In the genomic region with DNA sequence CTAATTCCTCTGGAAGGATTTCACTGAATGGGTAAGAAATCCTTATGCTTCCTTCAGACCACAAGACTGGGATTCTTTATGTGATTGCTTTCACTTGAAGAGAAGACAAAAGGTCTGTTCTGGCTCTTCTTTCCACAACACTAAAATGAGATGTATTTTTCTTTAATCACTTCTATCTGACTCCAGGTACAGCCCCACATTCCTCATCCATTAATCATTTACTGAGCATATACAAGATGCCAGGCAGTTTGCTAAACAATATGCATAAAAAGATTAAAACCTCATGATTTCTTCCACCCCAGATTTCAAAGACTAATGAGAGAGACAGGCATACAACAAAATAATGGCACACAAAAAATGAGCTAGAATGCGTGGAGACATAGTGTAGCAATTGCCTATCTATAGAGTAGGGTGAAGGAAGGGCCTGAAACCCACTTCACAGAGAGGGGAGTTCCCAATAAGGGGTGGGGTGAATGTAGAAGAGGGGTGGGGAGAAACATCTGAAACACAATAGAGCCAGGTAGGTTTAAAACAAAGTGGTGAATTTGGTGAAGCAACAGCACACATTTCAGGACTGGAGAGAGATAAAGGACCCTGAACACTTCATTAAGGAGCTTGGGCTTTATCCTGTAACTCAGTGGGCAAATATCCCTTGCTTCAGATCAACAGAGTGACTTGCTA, we compare ENCODE assay signal across 26 cellular contexts.
DNase-seq lines count a peak whose midpoint lies in the region; ATAC-seq, FAIRE-seq and TF ChIP-seq lines count a peak whose summit lies in the region.
"Had no signal": no experiment of that assay in that cellular context is flagged by ENCODE, and none has a peak within 500 bp of the region (broad histone marks: within the 10 kb centered on the region; RNA-seq: fewer than 3 reads in every experiment).

No MANE protein-coding gene starts in this region.

- H4K20me1 ChIP-seq in H9 (ENCODE audit: control insufficient read depth, insufficient read depth, insufficient read length): no peaks in the 10 kb centered on the region
- H4K20me1 ChIP-seq in keratinocyte (ENCODE audit: control insufficient read depth, extremely low read depth, insufficient read depth, low read length): no peaks in the 10 kb centered on the region
- no peaks in the 10 kb centered on the region for H4K20me1 ChIP-seq in GM23248 (ENCODE audit: insufficient read depth)

- H2AK5ac ChIP-seq in H9 (ENCODE audit: insufficient read length, low read length): no peak overlapping the region

- peak overlapping the region in 1 of 3 experiments; percentile 56; a peak in 2 of 7 replicates for H3K27ac Mint-ChIP-seq in H9

- H3K9me3 Mint-ChIP-seq in H9: peaks cover 4 to 5% of the 10 kb centered on the region in 2 experiments; a peak in 3 of 5 replicates
- H3K9me3 Mint-ChIP-seq: CD8-positive, alpha-beta memory T cell had no signal

- H4K8ac ChIP-seq in H9 (replicated peaks; ENCODE audit: insufficient read length, low read depth, low read length): no peak overlapping the region

- DNase-seq in H9: peak; percentile 39
- DNase-seq in RWPE2 (ENCODE audit: low spot score): no peak
- DNase-seq in choroid plexus epithelial cell (ENCODE audit: low read depth): peak; percentile 5
- DNase-seq in keratinocyte (ENCODE audit: low read depth, low spot score): peak; percentile 28
- DNase-seq in D721Med (ENCODE audit: insufficient read length, low spot score): no peak
- no peak for DNase-seq in stimulated activated CD4-positive, alpha-beta T cell treated with anti-CD3 and anti-CD28 coated beads, Interleukin-2, amount 100 ng/mL, for 48 hours
- DNase-seq in GM23248: no peak
- DNase-seq in DMS114 treated with DMSO at 0.1 percent for 48 hours (lab: John Stamatoyannopoulos, UW; ENCODE audit: unreplicated experiment): no peak
- DNase-seq: Calu3; CD8-positive, alpha-beta memory T cell; DMS53; GDM1; HCEC 1CT; IMR-90; MV-4-11; NCI-H1105 treated with DMSO at 0.1 percent for 48 hours; NCI-H2081 treated with DMSO at 0.1 percent for 48 hours; NCI-H2171 treated with DMSO at 0.1 percent for 48 hours; NCI-H524 treated with DMSO at 0.1 percent for 48 hours; NCI-H82 had no signal

- H3K27me3 ChIP-seq in H9 (ENCODE audit: insufficient read depth, low read length) (no peaks in the 10 kb centered on the region), RWPE2 (ENCODE audit: insufficient read depth, poor library complexity, severe bottlenecking) (no peaks in the 10 kb centered on the region), keratinocyte (ENCODE audit: control insufficient read depth, extremely low read depth, insufficient read depth, low read length) (no peaks in the 10 kb centered on the region), GM23248 (replicated peaks; ENCODE audit: insufficient read depth) (no peaks in the 10 kb centered on the region)

- H3K4me2 ChIP-seq in H9 (ENCODE audit: insufficient read depth, insufficient read length, low read length): no peak overlapping the region
- no peak overlapping the region for H3K4me2 ChIP-seq in keratinocyte (ENCODE audit: control insufficient read depth, extremely low read depth, insufficient read depth, low read depth, low read length)
- H3K4me2 ChIP-seq in GM23248 (ENCODE audit: unreplicated experiment): no peak overlapping the region
- H3K4me2 ChIP-seq: KMS-11 had no signal

- H3K4me3 ChIP-seq in RWPE2 (ENCODE audit: severe bottlenecking) (no peak overlapping the region), choroid plexus epithelial cell (ENCODE audit: low read depth, low read length) (no peak overlapping the region), keratinocyte (ENCODE audit: control insufficient read depth in 2 of 3, extremely low read depth in 1 of 3, insufficient read depth in 2 of 3, low read depth in 1 of 3, low read length in 3 of 3) (no peak overlapping the region), GM23248 (no peak overlapping the region)

- H3K4me1 ChIP-seq in H9 (ENCODE audit: insufficient read depth, low read length) (peaks cover 8% of the 10 kb centered on the region; the same call in 1 of the 2 replicates), RWPE2 (ENCODE audit: insufficient read depth, poor library complexity, severe bottlenecking) (no peaks in the 10 kb centered on the region), keratinocyte (ENCODE audit: control insufficient read depth, extremely low read depth, insufficient read depth, low read length) (peaks cover 19% of the 10 kb centered on the region), GM23248 (ENCODE audit: insufficient read depth) (no peaks in the 10 kb centered on the region)

- H2BK12ac ChIP-seq in H9 (ENCODE audit: insufficient read length, low read depth, low read length): no peak overlapping the region

- no CpG with 5 or more reads among the region's 1 CpG for WGBS in H9 (ENCODE audit: extremely low coverage, insufficient read length, low lambda C conversion rate)
- WGBS in GM23248 (ENCODE audit: low coverage in 1 of 2, low lambda C conversion rate in 2 of 2, missing lambda C conversion rate in 2 of 2), 2 experiments: 0 to 6% methylated on average over 1 of the region's 1 CpG

- no peak overlapping the region for H3K56ac ChIP-seq in H9 (ENCODE audit: insufficient read length, low read depth, low read length)

- no peaks in the 10 kb centered on the region for H3K9me1 ChIP-seq in keratinocyte (ENCODE audit: control insufficient read depth, extremely low read depth, insufficient read depth, low read length)

- dilution Hi-C loops in keratinocyte (cut with MboI; ENCODE audit: extremely low pct_ligation_motif_present, low sequenced_read_pairs): no loop called here

- no peak overlapping the region for H3K18ac ChIP-seq in H9 (ENCODE audit: insufficient read length, low read depth, low read length)

- TF ChIP-seq CTCF in H9 (conservative IDR thresholded peaks at IDR 0.05) (no peak), RWPE2 (IDR thresholded peaks at IDR 0.05; ENCODE audit: poor library complexity, severe bottlenecking) (no peak), choroid plexus epithelial cell (conservative IDR thresholded peaks at IDR 0.05; ENCODE audit: low read depth, low read length) (no peak), keratinocyte (optimal IDR thresholded peaks at IDR 0.05 in 1 of 3, IDR thresholded peaks at IDR 0.05 in 1 of 3, conservative IDR thresholded peaks at IDR 0.05 in 1 of 3; ENCODE audit: extremely low read depth in 1 of 3, insufficient read depth in 2 of 3, low read length in 3 of 3) (no peak), D721Med (IDR thresholded peaks at IDR 0.05; ENCODE audit: insufficient read depth, missing control alignments) (no peak)

- H3K36me3 Mint-ChIP-seq in H9 (ENCODE audit: insufficient read depth in 1 of 3, low read depth in 3 of 3): peaks cover 5 to 8% (median 7%) of the 10 kb centered on the region in 3 experiments; a peak in 6 of 7 replicates
- H3K36me3 Mint-ChIP-seq: CD8-positive, alpha-beta memory T cell had no signal

- H3K27me3 Mint-ChIP-seq in H9 (ENCODE audit: low read depth): peaks cover 1% of the 10 kb centered on the region; the same call in 1 of the 2 replicates

- H3K14ac ChIP-seq in H9 (ENCODE audit: insufficient read depth, low read length): no peak overlapping the region

- H3K79me1 ChIP-seq in H9 (ENCODE audit: insufficient read depth, low read depth, low read length, poor library complexity, severe bottlenecking): no peaks in the 10 kb centered on the region

- H3K23ac ChIP-seq in H9 (ENCODE audit: insufficient read length, low read depth, low read length): no peak overlapping the region

- H4K5ac ChIP-seq in H9 (ENCODE audit: insufficient read length, low read depth, low read length): no peak overlapping the region

- no peaks in the 10 kb centered on the region for H3F3A ChIP-seq in GM23248 (ENCODE audit: insufficient read depth)

- H3K36me3 ChIP-seq in RWPE2 (ENCODE audit: low read depth) (no peaks in the 10 kb centered on the region), keratinocyte (ENCODE audit: control insufficient read depth in 2 of 2, extremely low read depth in 1 of 2, insufficient read depth in 2 of 2, low read length in 2 of 2) (no peaks in the 10 kb centered on the region), GM23248 (ENCODE audit: low read depth) (no peaks in the 10 kb centered on the region)

- peak; percentile 41; the same call in 1 of the 3 replicates for ATAC-seq in RWPE2 (ENCODE audit: low read depth)
- ATAC-seq: SK-N-SH treated with all-trans-retinoic acid at 6 μM for 48 hours had no signal

- no peaks in the 10 kb centered on the region for H3K23me2 ChIP-seq in H9 (ENCODE audit: insufficient read length, low read depth, low read length, poor library complexity, severe bottlenecking)

- no peak overlapping the region for H4K91ac ChIP-seq in H9 (ENCODE audit: insufficient read length, low read depth, low read length)

- in situ Hi-C loops in GM23248 (cut with MboI): no loop called here

- no peaks in the 10 kb centered on the region for H3K9me2 ChIP-seq in GM23248 (ENCODE audit: insufficient read depth)

- no peak overlapping the region for H2BK120ac ChIP-seq in H9 (ENCODE audit: low read depth, low read length, poor library complexity, severe bottlenecking)

- FAIRE-seq in keratinocyte (lab: Jason Lieb, UNC): no peak
- FAIRE-seq in D721Med (lab: Jason Lieb, UNC): no peak
- FAIRE-seq: A204.1, GM18507, HTR-8/SVneo had no signal

- H2BK20ac ChIP-seq in H9 (ENCODE audit: low read depth, low read length, poor library complexity, severe bottlenecking): peak overlapping the region; percentile 45

- H2AFZ ChIP-seq in H9 (ENCODE audit: low read length) (no peak overlapping the region), keratinocyte (ENCODE audit: control insufficient read depth, low read length) (no peak overlapping the region), GM23248 (no peak overlapping the region)

- no peak overlapping the region for H3T11ph ChIP-seq in H9 (ENCODE audit: low read length)

- H2BK5ac ChIP-seq in H9 (ENCODE audit: insufficient read length, low read length): no peak overlapping the region

- H3K4me1 Mint-ChIP-seq in H9: peaks cover 23 to 42% of the 10 kb centered on the region in 2 experiments
- H3K4me1 Mint-ChIP-seq: CD8-positive, alpha-beta memory T cell had no signal

- H3K4me3 Mint-ChIP-seq in H9: no peak overlapping the region
- H3K4me3 Mint-ChIP-seq: CD8-positive, alpha-beta memory T cell had no signal

- H3K79me2 ChIP-seq in H9 (ENCODE audit: insufficient read depth, low read length) (no peaks in the 10 kb centered on the region), keratinocyte (ENCODE audit: control insufficient read depth, insufficient read depth, low read length) (no peaks in the 10 kb centered on the region), GM23248 (ENCODE audit: insufficient read depth) (no peaks in the 10 kb centered on the region)

- H2BK15ac ChIP-seq in H9 (ENCODE audit: low read depth, low read length): no peak overlapping the region

- H3K9ac ChIP-seq in H9 (ENCODE audit: extremely low read depth, insufficient read length, low read length) (no peak overlapping the region), keratinocyte (ENCODE audit: control insufficient read depth, extremely low read depth, insufficient read depth, low read length) (no peak overlapping the region), GM23248 (no peak overlapping the region)
- H3K9ac ChIP-seq: KMS-11 had no signal

- H3K4ac ChIP-seq in H9 (ENCODE audit: low read depth, low read length): no peak overlapping the region

- H3K27ac ChIP-seq in H9 (ENCODE audit: insufficient read length, low read depth, low read length): no peak overlapping the region
- no peak overlapping the region for H3K27ac ChIP-seq in RWPE2 (ENCODE audit: poor library complexity, severe bottlenecking)
- H3K27ac ChIP-seq in keratinocyte (ENCODE audit: control insufficient read depth, insufficient read depth, low read length): no peak overlapping the region
- no peak overlapping the region for H3K27ac ChIP-seq in GM23248
- H3K27ac ChIP-seq: C4-2B, KMS-11 had no signal

- H3K9me3 ChIP-seq in H9 (ENCODE audit: control insufficient read depth, low read depth, low read length) (no peaks in the 10 kb centered on the region), RWPE2 (ENCODE audit: severe bottlenecking) (no peaks in the 10 kb centered on the region), keratinocyte (ENCODE audit: control insufficient read depth, low read depth, low read length) (no peaks in the 10 kb centered on the region), GM23248 (ENCODE audit: low read depth) (no peaks in the 10 kb centered on the region)

Comparison
In these comparisons a context has a peak if more than half of its experiments do, and no peak if none do; other contexts are left out.
1. DNase-seq: peak in H9 (single experiment), choroid plexus epithelial cell (single experiment) and keratinocyte (single experiment); none in RWPE2 (single experiment), D721Med (single experiment), stimulated activated CD4-positive, alpha-beta T cell treated with anti-CD3 and anti-CD28 coated beads, Interleukin-2, amount 100 ng/mL, for 48 hours (0 of 2), GM23248 (single experiment) and DMS114 treated with DMSO at 0.1 percent for 48 hours (single experiment).